In genomic region chr16:9139965-9140364, GRCh38 we compare ENCODE assay signal across 8 cellular contexts. TPM values are rescaled to one million over a fixed set of nuclear protein-coding genes. Genes with fewer than 3 reads are reported as not detected.
A peak's percentile ranks its signal among the peaks of the same experiment; 100 is the strongest.
DNase-seq lines count a peak whose midpoint lies in the region; ATAC-seq lines count a peak whose summit lies in the region.

No MANE protein-coding gene starts in this region.

- peak; percentile 43 for DNase-seq in SIG-M5 treated with dmso at 0.1 percent for 504 hours (lab: John Stamatoyannopoulos, UW; ENCODE audit: unreplicated experiment)
- no peak for DNase-seq in SIG-M5 (lab: John Stamatoyannopoulos, UW)
- no peak for DNase-seq in T-helper 17 cell
- DNase-seq in naive B cell, result no peak
- no peak for DNase-seq in NCI-H1092 (lab: John Stamatoyannopoulos, UW)
- DNase-seq in activated CD8-positive, alpha-beta memory T cell treated with anti-CD3 and anti-CD28 coated beads, Interleukin-2, amount 50 U/mL, for 4 hours, result no peak
- DNase-seq in activated T-cell treated with anti-CD3 and anti-CD28 coated beads, Interleukin-2, amount 50 U/mL, for 24 hours, result no peak

- peaks cover 6% of the 10 kb centered on the region for H3K27me3 Mint-ChIP-seq in T-helper 17 cell
- peaks cover 0 to 17% (median 6%) of the 10 kb centered on the region in 3 donors for H3K27me3 Mint-ChIP-seq in naive B cell
- H3K27me3 Mint-ChIP-seq in activated T-cell treated with anti-CD3 and anti-CD28 coated beads, Interleukin-2, amount 50 U/mL, for 24 hours, result no peaks in the 10 kb centered on the region

- H3K9me3 ChIP-seq in T-helper 17 cell (ENCODE audit: control insufficient read depth, low read length, poor library complexity, severe bottlenecking), result no peaks in the 10 kb centered on the region

- H3K4me3 Mint-ChIP-seq in T-helper 17 cell (peak overlapping the region; percentile 7), naive B cell (peak overlapping the region in 1 of 8 donors; percentile 28)
- no peak overlapping the region for H3K4me3 Mint-ChIP-seq in activated T-cell treated with anti-CD3 and anti-CD28 coated beads, Interleukin-2, amount 50 U/mL, for 24 hours

- peak; percentile 40 for ATAC-seq in HG03103 (IDR thresholded peaks at IDR 0.05; ENCODE audit: low read depth, unreplicated experiment)
- peak; percentile 51 for ATAC-seq in T-helper 17 cell
- peak; percentile 56 to 73 for ATAC-seq in naive B cell (ENCODE audit: low read depth in 2 of 2)

- H3K4me1 Mint-ChIP-seq in T-helper 17 cell, result peaks cover 19% of the 10 kb centered on the region
- H3K4me1 Mint-ChIP-seq in naive B cell, result peaks cover 25 to 40% (median 30%) of the 10 kb centered on the region in 3 donors
- H3K4me1 Mint-ChIP-seq in activated T-cell treated with anti-CD3 and anti-CD28 coated beads, Interleukin-2, amount 50 U/mL, for 24 hours (ENCODE audit: low read depth), result peaks cover 15% of the 10 kb centered on the region

- no peaks in the 10 kb centered on the region for H3K9me3 Mint-ChIP-seq in naive B cell
- H3K9me3 Mint-ChIP-seq in activated T-cell treated with anti-CD3 and anti-CD28 coated beads, Interleukin-2, amount 50 U/mL, for 24 hours, result no peaks in the 10 kb centered on the region

- H3K27ac Mint-ChIP-seq in T-helper 17 cell, result no peak overlapping the region
- peak overlapping the region in 2 of 6 donors; percentile 47 to 54 for H3K27ac Mint-ChIP-seq in naive B cell
- no peak overlapping the region for H3K27ac Mint-ChIP-seq in activated T-cell treated with anti-CD3 and anti-CD28 coated beads, Interleukin-2, amount 50 U/mL, for 24 hours

- H3K36me3 Mint-ChIP-seq in T-helper 17 cell (ENCODE audit: low read depth) (peaks cover 2% of the 10 kb centered on the region), naive B cell (peaks cover 0 to 4% of the 10 kb centered on the region in 2 donors)
- peaks cover 4% of the 10 kb centered on the region for H3K36me3 Mint-ChIP-seq in activated T-cell treated with anti-CD3 and anti-CD28 coated beads, Interleukin-2, amount 50 U/mL, for 24 hours (ENCODE audit: low read depth)

RNA-seq across cellular contexts. Expression of gene HAPSTR1, which starts 48.5 kb away (rescaled TPM):
- total RNA-seq in T-helper 17 cell, result 100 to 1,000 TPM; 122 to 124 TPM
- polyA plus RNA-seq in naive B cell (ENCODE audit: low read depth in 6 of 6), result 10 to 100 TPM; 10.1 to 24.8 (median 14.5) TPM
